23 cellular contexts compared by ENCODE assay signal in genomic region chr2:156719036-156719435, GRCh38.
"Had no signal": no experiment of that assay in that cellular context is flagged by ENCODE, and none has a peak within 500 bp of the region (broad histone marks: within the 10 kb centered on the region; RNA-seq: fewer than 3 reads in every experiment).

No MANE protein-coding gene starts in this region.

- H3K27ac ChIP-seq: HL-60, RWPE1 had no signal

- DNase-seq: Kasumi-1, KG1, MM.1S, NCI-H1092 treated with DMSO at 0.1 percent for 48 hours, NCI-H1436, NCI-H187, NCI-H2029, NCI-H2081 treated with DMSO at 0.1 percent for 48 hours, NCI-H2171, NCI-H226, NCI-H446, NCI-H510A, NCI-H524 treated with DMSO at 0.1 percent for 48 hours, NCI-H69, NCI-H774, PC-3, SHP77, SK-N-SH, SW 1271 had no signal

- ATAC-seq: Panc1, PC-3 had no signal

- H3K9me3 ChIP-seq: SK-N-SH had no signal

- H3K4me2 ChIP-seq: SK-N-SH had no signal

- FAIRE-seq: HTR-8/SVneo had no signal

- H3K9ac ChIP-seq: SK-N-SH had no signal
